ENCODE assay signal across 1 cellular context in genomic region chr9:133715295-133715865, GRCh38.
TF ChIP-seq lines count a peak whose summit lies in the region.

No MANE protein-coding gene starts in this region.

TF ChIP-seq in HepG2, 621 proteins besides CTCF, POLR2A, EP300 and RAD21 (continued from another document and continues in another):
- TF ChIP-seq, protein P1, sequence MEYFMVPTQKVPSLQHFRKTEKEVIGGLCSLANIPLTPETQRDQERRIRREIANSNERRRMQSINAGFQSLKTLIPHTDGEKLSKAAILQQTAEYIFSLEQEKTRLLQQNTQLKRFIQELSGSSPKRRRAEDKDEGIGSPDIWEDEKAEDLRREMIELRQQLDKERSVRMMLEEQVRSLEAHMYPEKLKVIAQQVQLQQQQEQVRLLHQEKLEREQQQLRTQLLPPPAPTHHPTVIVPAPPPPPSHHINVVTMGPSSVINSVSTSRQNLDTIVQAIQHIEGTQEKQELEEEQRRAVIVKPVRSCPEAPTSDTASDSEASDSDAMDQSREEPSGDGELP (IDR thresholded peaks at IDR 0.05; ENCODE audit: borderline replicate concordance, low read depth), result no peak
- TF ChIP-seq ZNF790 (CRISPR knock-in tag; IDR thresholded peaks at IDR 0.05; ENCODE audit: borderline replicate concordance) (0 out of 2 replicates have a peak, but pooled peaks have one; percentile 3), SP140L (CRISPR knock-in tag; IDR thresholded peaks at IDR 0.05; ENCODE audit: borderline replicate concordance) (no peak), IKZF5 (CRISPR knock-in tag; IDR thresholded peaks at IDR 0.05) (no peak), ZNF33B (CRISPR knock-in tag; IDR thresholded peaks at IDR 0.05) (0 out of 2 replicates have a peak, but pooled peaks have one; percentile 64), ZNF850 (CRISPR knock-in tag; conservative IDR thresholded peaks at IDR 0.05) (no peak), ZNF10 (CRISPR knock-in tag; IDR thresholded peaks at IDR 0.05; ENCODE audit: borderline replicate concordance, low read depth) (no peak), ZNF407 (CRISPR knock-in tag; IDR thresholded peaks at IDR 0.05; ENCODE audit: not compliant biosample characterization) (no peak), EHMT2 (IDR thresholded peaks at IDR 0.05; ENCODE audit: borderline replicate concordance, low read depth, low read length) (no peak), ZNF337 (CRISPR knock-in tag; IDR thresholded peaks at IDR 0.05; ENCODE audit: borderline replicate concordance, low read depth) (no peak), BCL3 (CRISPR knock-in tag; IDR thresholded peaks at IDR 0.05) (0 out of 2 replicates have a peak, but pooled peaks have one; percentile 25), ZNF441 (CRISPR knock-in tag; IDR thresholded peaks at IDR 0.05; ENCODE audit: borderline replicate concordance) (no peak), ZNF780A (CRISPR knock-in tag; IDR thresholded peaks at IDR 0.05) (peak; percentile 71), ARNT2 (CRISPR knock-in tag; IDR thresholded peaks at IDR 0.05; ENCODE audit: low read depth) (no peak), GATAD2A (CRISPR knock-in tag; IDR thresholded peaks at IDR 0.05) (no peak), SMC3 (IDR thresholded peaks at IDR 0.05; ENCODE audit: low read length) (no peak), ZUFSP (CRISPR knock-in tag; IDR thresholded peaks at IDR 0.05; ENCODE audit: borderline replicate concordance) (no peak), KDM2A (CRISPR knock-in tag; IDR thresholded peaks at IDR 0.05; ENCODE audit: borderline replicate concordance, low read depth) (no peak), ATM (IDR thresholded peaks at IDR 0.05; ENCODE audit: borderline replicate concordance) (no peak), NFRKB (IDR thresholded peaks at IDR 0.05) (no peak), SUZ12 (IDR thresholded peaks at IDR 0.05; ENCODE audit: low read depth, low read length) (no peak), LRRFIP1 (CRISPR knock-in tag; conservative IDR thresholded peaks at IDR 0.05) (no peak), MZF1 (CRISPR knock-in tag; IDR thresholded peaks at IDR 0.05; ENCODE audit: borderline replicate concordance) (no peak), ZNF292 (CRISPR knock-in tag; IDR thresholded peaks at IDR 0.05; ENCODE audit: borderline replicate concordance, low read depth) (0 out of 2 replicates have a peak, but pooled peaks have one; percentile 4), PITX1 (CRISPR knock-in tag; IDR thresholded peaks at IDR 0.05) (0 out of 2 replicates have a peak, but pooled peaks have one; percentile 8), ZNF564 (CRISPR knock-in tag; IDR thresholded peaks at IDR 0.05) (no peak), ZFP41 (CRISPR knock-in tag; IDR thresholded peaks at IDR 0.05; ENCODE audit: borderline replicate concordance) (no peak), ZNF784 (CRISPR knock-in tag; IDR thresholded peaks at IDR 0.05; ENCODE audit: borderline replicate concordance) (0 out of 2 replicates have a peak, but pooled peaks have one; percentile 41), HNRNPK (IDR thresholded peaks at IDR 0.05; ENCODE audit: low read depth, low read length, poor library complexity, severe bottlenecking) (no peak), ZNF121 (CRISPR knock-in tag; IDR thresholded peaks at IDR 0.05) (no peak), HNRNPUL1 (IDR thresholded peaks at IDR 0.05; ENCODE audit: low read depth, low read length) (no peak), ZMYM2 (CRISPR knock-in tag; IDR thresholded peaks at IDR 0.05) (no peak), MAX (IDR thresholded peaks at IDR 0.05) (no peak; the same call in 1 of the 2 replicates), ERF (CRISPR knock-in tag; IDR thresholded peaks at IDR 0.05) (no peak)
- TF ChIP-seq, protein P2, sequence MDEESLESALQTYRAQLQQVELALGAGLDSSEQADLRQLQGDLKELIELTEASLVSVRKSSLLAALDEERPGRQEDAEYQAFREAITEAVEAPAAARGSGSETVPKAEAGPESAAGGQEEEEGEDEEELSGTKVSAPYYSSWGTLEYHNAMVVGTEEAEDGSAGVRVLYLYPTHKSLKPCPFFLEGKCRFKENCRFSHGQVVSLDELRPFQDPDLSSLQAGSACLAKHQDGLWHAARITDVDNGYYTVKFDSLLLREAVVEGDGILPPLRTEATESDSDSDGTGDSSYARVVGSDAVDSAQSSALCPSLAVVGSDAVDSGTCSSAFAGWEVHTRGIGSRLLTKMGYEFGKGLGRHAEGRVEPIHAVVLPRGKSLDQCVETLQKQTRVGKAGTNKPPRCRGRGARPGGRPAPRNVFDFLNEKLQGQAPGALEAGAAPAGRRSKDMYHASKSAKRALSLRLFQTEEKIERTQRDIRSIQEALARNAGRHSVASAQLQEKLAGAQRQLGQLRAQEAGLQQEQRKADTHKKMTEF (CRISPR knock-in tag; IDR thresholded peaks at IDR 0.05), result peak; percentile 5; the same call in 1 of the 2 replicates
- TF ChIP-seq, protein P3, sequence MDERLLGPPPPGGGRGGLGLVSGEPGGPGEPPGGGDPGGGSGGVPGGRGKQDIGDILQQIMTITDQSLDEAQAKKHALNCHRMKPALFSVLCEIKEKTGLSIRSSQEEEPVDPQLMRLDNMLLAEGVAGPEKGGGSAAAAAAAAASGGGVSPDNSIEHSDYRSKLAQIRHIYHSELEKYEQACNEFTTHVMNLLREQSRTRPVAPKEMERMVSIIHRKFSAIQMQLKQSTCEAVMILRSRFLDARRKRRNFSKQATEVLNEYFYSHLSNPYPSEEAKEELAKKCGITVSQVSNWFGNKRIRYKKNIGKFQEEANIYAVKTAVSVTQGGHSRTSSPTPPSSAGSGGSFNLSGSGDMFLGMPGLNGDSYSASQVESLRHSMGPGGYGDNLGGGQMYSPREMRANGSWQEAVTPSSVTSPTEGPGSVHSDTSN (CRISPR knock-in tag; IDR thresholded peaks at IDR 0.05), result no peak
